20 cellular contexts compared by ENCODE assay signal in genomic region chr12:108296933-108297332, GRCh38. TPM values are rescaled to one million over a fixed set of nuclear protein-coding genes. Genes with fewer than 3 reads are reported as not detected.
A peak's percentile ranks its signal among the peaks of the same experiment; 100 is the strongest.
DNase-seq lines count a peak whose midpoint lies in the region; ATAC-seq, FAIRE-seq and TF ChIP-seq lines count a peak whose summit lies in the region.
"Had no signal": no experiment of that assay in that cellular context is flagged by ENCODE, and none has a peak within 500 bp of the region (broad histone marks: within the 10 kb centered on the region; RNA-seq: fewer than 3 reads in every experiment).

No MANE protein-coding gene starts in this region.

- H3K9me3 ChIP-seq in left ventricle myocardium inferior (replicated peaks), result no peaks in the 10 kb centered on the region
- H3K9me3 ChIP-seq in endothelial cell of umbilical vein (replicated peaks; ENCODE audit: control insufficient read depth, insufficient read depth, low read length), result no peaks in the 10 kb centered on the region
- H3K9me3 ChIP-seq in esophagus squamous epithelium, result no peaks in the 10 kb centered on the region
- H3K9me3 ChIP-seq: HAP-1 had no signal

- WGBS in esophagus squamous epithelium, 2 donors, result 43% methylated on average over 3 of the region's 3 CpGs

- POLR2A ChIA-PET in endothelial cell of umbilical vein (lab: Charles Lee), result interaction anchor here (1.0 kb wide), 1 partner anchor 9 kb away, joined by 3 read pairs; no protein-coding TSS in a partner anchor

- no peaks in the 10 kb centered on the region for H4K20me1 ChIP-seq in endothelial cell of umbilical vein (replicated peaks; ENCODE audit: control insufficient read depth, extremely low read depth, insufficient read depth, low read length)

- no peak for TF ChIP-seq POLR2A in endothelial cell of umbilical vein (IDR thresholded peaks at IDR 0.05; ENCODE audit: low read depth, low read length)
- no peak for TF ChIP-seq POLR2A in esophagus squamous epithelium (IDR thresholded peaks at IDR 0.05)

- H3K4me1 ChIP-seq in left ventricle myocardium inferior, result peaks cover 51% of the 10 kb centered on the region
- peaks cover 25% of the 10 kb centered on the region for H3K4me1 ChIP-seq in endothelial cell of umbilical vein (ENCODE audit: control insufficient read depth, extremely low read depth, insufficient read depth, low read length)
- peaks cover 0 to 13% (median 1%) of the 10 kb centered on the region in 3 donors for H3K4me1 ChIP-seq in esophagus squamous epithelium
- H3K4me1 ChIP-seq: HAP-1 had no signal

- BruUV-seq in endothelial cell of umbilical vein (replicated peaks; lab: Mats Ljungman, UMichigan), result no TSS peak

- peaks cover 4% of the 10 kb centered on the region for H3K36me3 ChIP-seq in left ventricle myocardium inferior
- H3K36me3 ChIP-seq in endothelial cell of umbilical vein (ENCODE audit: control insufficient read depth in 2 of 2, extremely low read depth in 1 of 2, insufficient read depth in 2 of 2, low read length in 2 of 2), result no peaks in the 10 kb centered on the region
- H3K36me3 ChIP-seq in esophagus squamous epithelium, result no peaks in the 10 kb centered on the region
- H3K36me3 ChIP-seq: HAP-1 had no signal

- CTCF ChIA-PET in endothelial cell of umbilical vein (lab: Charles Lee), result interaction anchor here (0.8 to 2.0 kb wide), 3 partner anchors 9 to 160 kb away, joined by 3 to 8 read pairs (median 4); no protein-coding TSS in a partner anchor

- intact Hi-C loops in left ventricle myocardium inferior (cut with micrococcal nuclease) (no loop called here), cardiac septum (cut with DNase I) (no loop called here), endothelial cell of umbilical vein (cut with micrococcal nuclease) (loop anchor here (1.0 kb wide), 1 partner anchor 8 kb away; no protein-coding TSS in a partner anchor), esophagus squamous epithelium (cut with DNase I) (no loop called here)

- no peak overlapping the region for H3K9ac ChIP-seq in endothelial cell of umbilical vein (replicated peaks; ENCODE audit: extremely low read depth, insufficient read depth, low read length)

- dilution Hi-C loops in endothelial cell of umbilical vein (cut with MboI; ENCODE audit: extremely low pct_ligation_motif_present, low sequenced_read_pairs), result no loop called here

- H3K27me3 ChIP-seq in left ventricle myocardium inferior (ENCODE audit: low read depth) (no peaks in the 10 kb centered on the region), endothelial cell of umbilical vein (ENCODE audit: control insufficient read depth in 2 of 2, insufficient read depth in 2 of 2, low read length in 2 of 2) (no peaks in the 10 kb centered on the region), esophagus squamous epithelium (peaks cover 0 to 25% (median 0%) of the 10 kb centered on the region in 4 donors)

- H3K27ac ChIP-seq in left ventricle myocardium inferior (replicated peaks) (peak overlapping the region; percentile 11), endothelial cell of umbilical vein (ENCODE audit: insufficient read depth, low read depth, low read length) (peak overlapping the region; percentile 52), esophagus squamous epithelium (peak overlapping the region in 1 of 4 donors; percentile 36)

- H3K4me3 ChIP-seq in left ventricle myocardium inferior (no peak overlapping the region), endothelial cell of umbilical vein (replicated peaks in 1 of 3; ENCODE audit: insufficient read depth in 1 of 3, low read depth in 1 of 3, low read length in 3 of 3) (no peak overlapping the region), esophagus squamous epithelium (no peak overlapping the region)
- H3K4me3 ChIP-seq: HAP-1 had no signal

- peak; percentile 5 for FAIRE-seq in GM18507 (lab: Jason Lieb, UNC)
- FAIRE-seq in endothelial cell of umbilical vein (lab: Jason Lieb, UNC), result peak; percentile 96
- FAIRE-seq: D721Med, G401.6, H1, HTR-8/SVneo had no signal

- ATAC-seq in esophagus mucosa, result no peak
- ATAC-seq: CD8-positive, alpha-beta T cell had no signal

- DNase-seq in left ventricle myocardium inferior (no peak), cardiac septum (ENCODE audit: low spot score) (no peak), GM18507 (ENCODE audit: extremely low spot score, insufficient read length, low read depth) (no peak), endothelial cell of umbilical vein (ENCODE audit: low read depth, low spot score) (peak; percentile 72), esophagus squamous epithelium (lab: John Stamatoyannopoulos, UW) (no peak), HPDE6-E6E7 (ENCODE audit: extremely low spot score) (no peak)
- DNase-seq: 8988T; AML-193; C1 segment of cervical spinal cord; CD8-positive, alpha-beta T cell; COR-L47; DMS153; DMS79 treated with DMSO at 0.1 percent for 48 hours; EL had no signal

- H2AFZ ChIP-seq in endothelial cell of umbilical vein (ENCODE audit: low read depth, low read length), result no peak overlapping the region

- H3K4me2 ChIP-seq in endothelial cell of umbilical vein (ENCODE audit: insufficient read depth, low read length), result peak overlapping the region; percentile 78

- TF ChIP-seq CTCF in left ventricle myocardium inferior (IDR thresholded peaks at IDR 0.05; ENCODE audit: borderline replicate concordance) (no peak), endothelial cell of umbilical vein (IDR thresholded peaks at IDR 0.05; ENCODE audit: extremely low read depth in 1 of 2, insufficient read depth in 1 of 2, low read depth in 1 of 2, low read length in 2 of 2) (no peak), esophagus squamous epithelium (IDR thresholded peaks at IDR 0.05) (no peak)

- no peaks in the 10 kb centered on the region for H3K79me2 ChIP-seq in endothelial cell of umbilical vein (ENCODE audit: control insufficient read depth, insufficient read depth, low read length)

- no peaks in the 10 kb centered on the region for H3K9me1 ChIP-seq in endothelial cell of umbilical vein (replicated peaks; ENCODE audit: control insufficient read depth, extremely low read depth, insufficient read depth, low read length)

TF ChIP-seq in endothelial cell of umbilical vein, 7 proteins besides CTCF, POLR2A, EP300 and RAD21:
- TF ChIP-seq GATA2 (IDR thresholded peaks at IDR 0.05; ENCODE audit: insufficient read depth, insufficient read length, low read depth, low read length), result no peak
- no peak for TF ChIP-seq MAX (IDR thresholded peaks at IDR 0.05; ENCODE audit: insufficient read depth, insufficient read length)
- no peak for TF ChIP-seq MYC (IDR thresholded peaks at IDR 0.05; ENCODE audit: low read depth, low read length)
- TF ChIP-seq EZH2 (IDR thresholded peaks at IDR 0.05; ENCODE audit: borderline replicate concordance, low read depth, low read length, severe bottlenecking), result no peak
- no peak for TF ChIP-seq POLR2AphosphoS5 (IDR thresholded peaks at IDR 0.05; ENCODE audit: insufficient read depth, low read depth, low read length)
- peak; percentile 51 for TF ChIP-seq FOS (IDR thresholded peaks at IDR 0.05; ENCODE audit: borderline replicate concordance, insufficient read depth, low read length)
- TF ChIP-seq JUN (IDR thresholded peaks at IDR 0.05; ENCODE audit: borderline replicate concordance, insufficient read depth, insufficient read length, low read depth), result no peak

RNA-seq across cellular contexts. Expression of gene CMKLR1, which starts 42.2 kb away (rescaled TPM):
- total RNA-seq in left ventricle myocardium inferior, result 5.7 TPM
- 21.0 TPM for total RNA-seq in cardiac septum
- total RNA-seq in endothelial cell of umbilical vein, result not detected in 2 replicates
- polyA plus RNA-seq in endothelial cell of umbilical vein, result 0.60 and 0.61 TPM in 2 replicates
- polyA plus RNA-seq in endothelial cell of umbilical vein (2011; cell fraction: cytosol; rRNA removed), result 0.14 and 0.15 TPM in 2 replicates
- polyA plus RNA-seq in endothelial cell of umbilical vein (2011; cell fraction: nucleus; rRNA removed), result 0.07 and 0.13 TPM in 2 replicates
- polyA plus RNA-seq in endothelial cell of umbilical vein (2012), result 0.13 and 0.42 TPM in 2 replicates
- 1.7 and 1.8 TPM in 2 replicates for polyA minus RNA-seq in endothelial cell of umbilical vein
- polyA minus RNA-seq in endothelial cell of umbilical vein (2011; cell fraction: cytosol; rRNA and poly(A)+ RNA removed), result not detected
- 0.10 and 0.58 TPM in 2 replicates for polyA minus RNA-seq in endothelial cell of umbilical vein (2011; cell fraction: nucleus; rRNA and poly(A)+ RNA removed)
- 1 to 10 TPM in 2 of 4 donors, under 1 TPM in 2; 0.19 to 5.7 (median 2.5) TPM for total RNA-seq in esophagus squamous epithelium
- total RNA-seq in esophagus mucosa, result 0.56 TPM
- total RNA-seq: CD8-positive, alpha-beta T cell had no signal
